37 cellular contexts compared by ENCODE assay signal in the genomic region with DNA sequence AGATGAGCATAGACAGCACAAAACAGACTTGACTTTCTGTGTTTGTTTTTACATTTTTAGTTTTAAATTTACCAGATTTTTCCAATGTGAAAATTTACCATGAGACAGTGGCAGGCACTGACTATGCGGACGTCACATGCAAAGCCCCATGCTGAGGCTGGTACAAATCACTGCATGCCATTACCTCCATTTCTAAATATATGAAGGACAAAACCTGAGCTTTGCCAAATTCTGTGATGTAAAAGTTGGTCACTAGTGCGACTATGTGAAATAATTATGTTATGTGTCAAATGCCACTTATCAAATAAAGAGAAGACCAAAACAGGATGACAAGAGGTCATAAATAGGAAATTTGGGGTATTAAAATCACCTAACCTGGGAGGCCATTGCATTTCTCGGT. TPM values are rescaled to one million over a fixed set of nuclear protein-coding genes. Genes with fewer than 3 reads are reported as not detected.
"Had no signal": no experiment of that assay in that cellular context is flagged by ENCODE, and none has a peak within 500 bp of the region (broad histone marks: within the 10 kb centered on the region; RNA-seq: fewer than 3 reads in every experiment).

No MANE protein-coding gene starts in this region.

- ATAC-seq: naive thymus-derived CD4-positive, alpha-beta T cell; natural killer cell; right cardiac atrium; right lobe of liver; stimulated activated memory B cell treated with anti-CD40 and anti-IgM and Interleukin-4, amounts not matched to agents 10 μg/mL and 1 μg/mL and 100 μg/mL, for 72 hours; stimulated activated naive CD8-positive, alpha-beta T cell treated with anti-CD3 and anti-CD28 coated beads, Interleukin-15, amount 100 ng/mL, for 72 hours; stimulated activated naive CD8-positive, alpha-beta T cell treated with anti-CD3 and anti-CD28 coated beads, Interleukin-15, Interleukin-2, amounts not matched to agents 100 U/mL and 50 U/mL, for 24 hours; upper lobe of right lung had no signal

- DNase-seq: naive thymus-derived CD4-positive, alpha-beta T cell; natural killer cell; occipital lobe; ovary; posterior cingulate gyrus; retina; right cardiac atrium; right lobe of liver; sigmoid colon; spleen; stimulated activated CD4-positive, alpha-beta T cell treated with anti-CD3 and anti-CD28 coated beads, Interleukin-12 subunit alpha, Interleukin-12 subunit beta, amount 100 ng/mL, for 4 hours; stimulated activated CD4-positive, alpha-beta T cell treated with anti-CD3 and anti-CD28 coated beads, Interleukin-1b, Interleukin-23, amount 100 ng/mL, for 48 hours; stimulated activated CD4-positive, alpha-beta T cell treated with anti-CD3 and anti-CD28 coated beads, Interleukin-4, amount 100 ng/mL, for 1 hour; stimulated activated CD4-positive, alpha-beta T cell treated with anti-CD3 and anti-CD28 coated beads, Interleukin-4, amount 100 ng/mL, for 4 hours; stimulated activated CD8-positive, alpha-beta memory T cell treated with anti-CD3 and anti-CD28 coated beads, Interleukin-4, amount 100 ng/mL, for 48 hours; stimulated activated naive CD4-positive, alpha-beta T cell; stimulated activated naive CD8-positive, alpha-beta T cell treated with anti-CD3 and anti-CD28 coated beads, Interleukin-15, amount 100 ng/mL, for 72 hours; stimulated activated naive CD8-positive, alpha-beta T cell treated with anti-CD3 and anti-CD28 coated beads, Interleukin-15, Interleukin-2, amounts not matched to agents 100 U/mL and 50 U/mL, for 24 hours; substantia nigra; testis; tibial artery; transverse colon; upper lobe of right lung; uterus had no signal

- H3K27ac Mint-ChIP-seq: naive thymus-derived CD4-positive, alpha-beta T cell; natural killer cell; nephron; neural progenitor cell; progenitor cell of endocrine pancreas; stimulated activated memory B cell treated with anti-CD40 and anti-IgM and Interleukin-4, amounts not matched to agents 10 μg/mL and 1 μg/mL and 100 μg/mL, for 72 hours; stimulated activated naive CD8-positive, alpha-beta T cell treated with anti-CD3 and anti-CD28 coated beads, Interleukin-15, amount 100 ng/mL, for 72 hours; type B pancreatic cell had no signal

- H3K4me3 ChIP-seq: neural progenitor cell, ovary, right lobe of liver, sigmoid colon, skin epidermis, smooth muscle cell, spleen, suprapubic skin, testis, tibial artery, transverse colon, upper lobe of right lung, uterus had no signal

- H3K4me1 Mint-ChIP-seq: naive thymus-derived CD4-positive, alpha-beta T cell; natural killer cell; nephron; stimulated activated memory B cell treated with anti-CD40 and anti-IgM and Interleukin-4, amounts not matched to agents 10 μg/mL and 1 μg/mL and 100 μg/mL, for 72 hours had no signal

- H3K27ac ChIP-seq: neural progenitor cell, ovary, parathyroid adenoma, right lobe of liver, sigmoid colon, skin epidermis, spleen, suprapubic skin, testis, tibial artery, transverse colon, upper lobe of right lung, uterus had no signal

- H3K4me1 ChIP-seq: neural progenitor cell, parathyroid adenoma, spleen, testis, uterus had no signal

- H3K36me3 Mint-ChIP-seq: naive thymus-derived CD4-positive, alpha-beta T cell; natural killer cell; neural progenitor cell; stimulated activated memory B cell treated with anti-CD40 and anti-IgM and Interleukin-4, amounts not matched to agents 10 μg/mL and 1 μg/mL and 100 μg/mL, for 72 hours; type B pancreatic cell had no signal

- H3K9me3 ChIP-seq: ovary, right lobe of liver, sigmoid colon, spleen, suprapubic skin, testis, tibial artery, transverse colon, upper lobe of right lung, uterus had no signal

- H3K27me3 Mint-ChIP-seq: progenitor cell of endocrine pancreas, type B pancreatic cell had no signal

- H3K4me3 Mint-ChIP-seq: naive thymus-derived CD4-positive, alpha-beta T cell; natural killer cell; nephron; neural progenitor cell; stimulated activated memory B cell treated with anti-CD40 and anti-IgM and Interleukin-4, amounts not matched to agents 10 μg/mL and 1 μg/mL and 100 μg/mL, for 72 hours; stimulated activated naive CD8-positive, alpha-beta T cell treated with anti-CD3 and anti-CD28 coated beads, Interleukin-15, amount 100 ng/mL, for 72 hours; type B pancreatic cell had no signal

- H3K27me3 ChIP-seq: neural progenitor cell, ovary, right lobe of liver, sigmoid colon, suprapubic skin, testis, tibial artery, transverse colon, upper lobe of right lung, uterus had no signal

- H3K9me3 Mint-ChIP-seq: natural killer cell; nephron; neural progenitor cell; stimulated activated memory B cell treated with anti-CD40 and anti-IgM and Interleukin-4, amounts not matched to agents 10 μg/mL and 1 μg/mL and 100 μg/mL, for 72 hours; stimulated activated naive CD8-positive, alpha-beta T cell treated with anti-CD3 and anti-CD28 coated beads, Interleukin-15, amount 100 ng/mL, for 72 hours had no signal

- H3K36me3 ChIP-seq: neural progenitor cell, ovary, right lobe of liver, sigmoid colon, spleen, suprapubic skin, tibial artery, transverse colon, upper lobe of right lung, uterus had no signal

- H3K9ac ChIP-seq: neural progenitor cell, parathyroid adenoma had no signal

RNA-seq across cellular contexts. Expression of a gene that starts 22.1 kb away (rescaled TPM):
- total RNA-seq: naive thymus-derived CD4-positive, alpha-beta T cell; natural killer cell; osteoblast; progenitor cell of endocrine pancreas; pulmonary artery endothelial cell; sigmoid colon; smooth muscle cell had no signal
- polyA plus RNA-seq: naive thymus-derived CD4-positive, alpha-beta T cell; neural cell; smooth muscle cell; urinary bladder had no signal
